In genomic region chrX:108131471-108131870, GRCh38 we compare ENCODE assay signal across 15 cellular contexts. TPM values are rescaled to one million over a fixed set of nuclear protein-coding genes. Genes with fewer than 3 reads are reported as not detected.
DNase-seq lines count a peak whose midpoint lies in the region; ATAC-seq, FAIRE-seq and TF ChIP-seq lines count a peak whose summit lies in the region.
"Had no signal": no experiment of that assay in that cellular context is flagged by ENCODE, and none has a peak within 500 bp of the region (broad histone marks: within the 10 kb centered on the region; RNA-seq: fewer than 3 reads in every experiment).

No MANE protein-coding gene starts in this region.

- H3K9me3 ChIP-seq in IMR-90 (ENCODE audit: control insufficient read depth, insufficient read depth, low read length) (no peaks in the 10 kb centered on the region), K562 (replicated peaks; ENCODE audit: control insufficient read depth, insufficient read depth, low read depth, low read length) (no peaks in the 10 kb centered on the region), ascending aorta (no peaks in the 10 kb centered on the region)
- H3K9me3 ChIP-seq: adrenal gland had no signal

- no peak for ATAC-seq in IMR-90 (ENCODE audit: low read depth)
- ATAC-seq in K562: no peak
- ATAC-seq: sciatic nerve had no signal

- WGBS in IMR-90 (ENCODE audit: extremely low coverage in 2 of 2, insufficient read length in 1 of 2), 2 experiments: no CpG with 5 or more reads among the region's 2 CpGs
- 0% methylated on average over 2 of the region's 2 CpGs for WGBS in K562 (ENCODE audit: insufficient coverage, low coverage, missing lambda C conversion rate)

- H3K14ac ChIP-seq in IMR-90 (replicated peaks; ENCODE audit: low read depth, low read length): no peak overlapping the region

- H2AK5ac ChIP-seq in IMR-90 (ENCODE audit: low read depth, low read length): no peak overlapping the region

- H2AFZ ChIP-seq in IMR-90 (replicated peaks; ENCODE audit: low read length, poor library complexity) (no peak overlapping the region), K562 (ENCODE audit: low read depth, low read length) (no peak overlapping the region)

- no peak overlapping the region for H3K56ac ChIP-seq in IMR-90 (ENCODE audit: extremely low read depth, insufficient read depth, low read length)

- H3K79me1 ChIP-seq in IMR-90 (ENCODE audit: low read depth in 1 of 2, low read length in 2 of 2): no peaks in the 10 kb centered on the region

- TF ChIP-seq POLR2A in IMR-90 (IDR thresholded peaks at IDR 0.05; ENCODE audit: low read depth, low read length): no peak
- no peak for TF ChIP-seq POLR2A in K562 (conservative IDR thresholded peaks at IDR 0.05)
- no peak for TF ChIP-seq POLR2A in GM12892 (IDR thresholded peaks at IDR 0.05; ENCODE audit: low read depth, low read length)

- H2BK120ac ChIP-seq in IMR-90 (ENCODE audit: low read depth, low read length): no peak overlapping the region

- no peak for TF ChIP-seq CTCF in IMR-90 (conservative IDR thresholded peaks at IDR 0.05; ENCODE audit: low read depth, low read length)
- no peak for TF ChIP-seq CTCF in K562 (IDR thresholded peaks at IDR 0.05 in 2 of 3, conservative IDR thresholded peaks at IDR 0.05 in 1 of 3; ENCODE audit: insufficient read depth in 2 of 3, low read depth in 1 of 3, low read length in 3 of 3)
- no peak for TF ChIP-seq CTCF in ascending aorta (IDR thresholded peaks at IDR 0.05)

- no peak overlapping the region for H2BK20ac ChIP-seq in IMR-90 (ENCODE audit: low read depth, low read length)

- intact Hi-C loops in IMR-90 (cut with micrococcal nuclease): no loop called here
- intact Hi-C loops in K562 (cut with micrococcal nuclease): no loop called here
- intact Hi-C loops in ascending aorta (cut with DNase I): no loop called here

- DNase-seq in Caki2 (ENCODE audit: low read depth) (peak; percentile 12), IMR-90 (peak; percentile 42), K562 (ENCODE audit: extremely low read depth in 1 of 4, low spot score in 3 of 4) (peak in 2 of 4 experiments; percentile 5 to 13), kidney glomerular epithelial cell (lab: John Stamatoyannopoulos, UW) (peak; percentile 12), anterior cingulate cortex (lab: John Stamatoyannopoulos, UW) (no peak), ascending aorta (ENCODE audit: low spot score in 2 of 2) (no peak), GM12892 (ENCODE audit: insufficient read length) (no peak), islet precursor cell (no peak)
- DNase-seq: adrenal gland; COR-L47; mammary epithelial cell; NCI-H510A; stimulated activated CD4-positive, alpha-beta T cell treated with anti-CD3 and anti-CD28 coated beads, Interleukin-2, amount 100 ng/mL, for 24 hours; substantia nigra had no signal

- H3K9me1 ChIP-seq in IMR-90 (ENCODE audit: insufficient read depth, low read length) (no peaks in the 10 kb centered on the region), K562 (ENCODE audit: control insufficient read depth, insufficient read depth, low read length) (no peaks in the 10 kb centered on the region)

- H4K5ac ChIP-seq in IMR-90 (ENCODE audit: low read depth, low read length): no peak overlapping the region

- H3K4me1 ChIP-seq in IMR-90 (ENCODE audit: control insufficient read depth, insufficient read depth, low read length): no peaks in the 10 kb centered on the region
- H3K4me1 ChIP-seq in K562 (replicated peaks in 1 of 2; ENCODE audit: control insufficient read depth in 2 of 2, insufficient read depth in 2 of 2, low read length in 2 of 2): peaks cover 0 to 2% of the 10 kb centered on the region in 2 experiments; a peak in 2 of 5 replicates
- no peaks in the 10 kb centered on the region for H3K4me1 ChIP-seq in ascending aorta
- H3K4me1 ChIP-seq: adrenal gland had no signal

- H3K27ac ChIP-seq in IMR-90 (ENCODE audit: insufficient read depth, low read length): no peak overlapping the region
- H3K27ac ChIP-seq in K562 (ENCODE audit: extremely low read depth, low read depth, low read length): no peak overlapping the region
- no peak overlapping the region for H3K27ac ChIP-seq in ascending aorta

- H3K23ac ChIP-seq in IMR-90 (ENCODE audit: low read depth, low read length): no peak overlapping the region

- no peak overlapping the region for H4K91ac ChIP-seq in IMR-90 (ENCODE audit: insufficient read depth, low read depth, low read length)

- H2BK15ac ChIP-seq in IMR-90 (ENCODE audit: low read depth, low read length): no peak overlapping the region

- H3K4me2 ChIP-seq in IMR-90 (ENCODE audit: low read depth, low read length) (no peak overlapping the region), K562 (ENCODE audit: insufficient read depth, low read length) (no peak overlapping the region)

- in situ Hi-C loops in Caki2 (cut with HindIII; ENCODE audit: low pct_unique_long_range_greater_than_20kb, low sequenced_read_pairs): no loop called here
- in situ Hi-C loops in IMR-90 (cut with MboI; ENCODE audit: low sequenced_read_pairs): no loop called here
- in situ Hi-C loops in K562 (cut with MboI): no loop called here

- BruUV-seq in IMR-90 (replicated peaks; lab: Mats Ljungman, UMichigan) (no TSS peak), K562 (replicated peaks; lab: Mats Ljungman, UMichigan) (no TSS peak)

- no peak overlapping the region for H4K8ac ChIP-seq in IMR-90 (ENCODE audit: low read depth in 2 of 2, low read length in 2 of 2)

- no peaks in the 10 kb centered on the region; the same call in 1 of the 2 replicates for H3K36me3 ChIP-seq in IMR-90 (ENCODE audit: control insufficient read depth, insufficient read depth, low read length)
- H3K36me3 ChIP-seq in K562 (ENCODE audit: control insufficient read depth, insufficient read depth, low read length): peaks cover 6% of the 10 kb centered on the region; the same call in 2 of the 3 replicates
- no peaks in the 10 kb centered on the region for H3K36me3 ChIP-seq in ascending aorta
- H3K36me3 ChIP-seq: adrenal gland had no signal

- dilution Hi-C loops in IMR-90 (cut with HindIII; ENCODE audit: low sequenced_read_pairs, unreplicated experiment): no loop called here

- no peak overlapping the region for H3K4ac ChIP-seq in IMR-90 (ENCODE audit: low read depth, low read length)

- no peak overlapping the region for H3K4me3 ChIP-seq in IMR-90 (ENCODE audit: insufficient read depth, low read depth, low read length)
- no peak overlapping the region for H3K4me3 ChIP-seq in K562
- H3K4me3 ChIP-seq in ascending aorta: no peak overlapping the region
- H3K4me3 ChIP-seq: adrenal gland had no signal

- no peaks in the 10 kb centered on the region for H4K20me1 ChIP-seq in IMR-90 (ENCODE audit: insufficient read depth, low read length)
- no peaks in the 10 kb centered on the region for H4K20me1 ChIP-seq in K562 (replicated peaks; ENCODE audit: control insufficient read depth, insufficient read depth, low read length)

- FAIRE-seq in K562 (lab: Jason Lieb, UNC) (no peak), GM12892 (lab: Jason Lieb, UNC) (no peak)

- H2BK5ac ChIP-seq in IMR-90 (ENCODE audit: low read depth, low read length, poor library complexity, severe bottlenecking): no peak overlapping the region

- CTCF ChIA-PET in IMR-90 (lab: Yijun Ruan, JAX): interaction anchor here (0.6 kb wide), 1 partner anchor 46 kb away, joined by 5 read pairs; no protein-coding TSS in a partner anchor
- CTCF ChIA-PET in K562 (lab: Yijun Ruan, JAX; ENCODE audit: low intra/inter-chr PET ratio): no interaction called here

- no peaks in the 10 kb centered on the region for H3K79me2 ChIP-seq in K562 (ENCODE audit: control insufficient read depth, insufficient read depth, low read length)

- H3K27me3 ChIP-seq in IMR-90 (ENCODE audit: control insufficient read depth, insufficient read depth, low read length): no peaks in the 10 kb centered on the region
- no peaks in the 10 kb centered on the region for H3K27me3 ChIP-seq in K562 (ENCODE audit: control insufficient read depth in 2 of 2, insufficient read depth in 2 of 2, low read length in 2 of 2)
- H3K27me3 ChIP-seq in ascending aorta: no peaks in the 10 kb centered on the region
- H3K27me3 ChIP-seq: adrenal gland had no signal

- POLR2A ChIA-PET in IMR-90 (lab: Charles Lee; ENCODE audit: unreplicated experiment) (no interaction called here), K562 (lab: Yijun Ruan, JAX) (interaction anchor here (0.6 to 1.2 kb wide), 2 partner anchors 11 to 757 kb away, joined by 3 to 6 read pairs; no protein-coding TSS in a partner anchor)

- no peak for TF ChIP-seq RAD21 in IMR-90 (IDR thresholded peaks at IDR 0.05; ENCODE audit: low read length)
- no peak for TF ChIP-seq RAD21 in K562 (CRISPR knock-in tag; conservative IDR thresholded peaks at IDR 0.05 in 1 of 2, IDR thresholded peaks at IDR 0.05 in 1 of 2)

- H3K9ac ChIP-seq in IMR-90 (ENCODE audit: low read depth, low read length) (no peak overlapping the region), K562 (ENCODE audit: insufficient read depth in 1 of 2, low read depth in 2 of 2, low read length in 2 of 2) (no peak overlapping the region)

- TF ChIP-seq EP300 in K562 (IDR thresholded peaks at IDR 0.05; ENCODE audit: low read length): no peak; the same call in 1 of the 2 replicates

- no peak overlapping the region for H3K18ac ChIP-seq in IMR-90 (ENCODE audit: low read depth, low read length)

- H2AK9ac ChIP-seq in IMR-90 (replicated peaks; ENCODE audit: low read depth, low read length, poor library complexity): no peak overlapping the region

RNA-seq across cellular contexts. Expression of gene ATG4A, which starts 39.9 kb away (rescaled TPM):
- 0.70 and 9.0 TPM in 2 replicates for total RNA-seq in Caki2 (2014; rRNA removed; shearing (Covaris generic); ENCODE audit: low replicate concordance)
- total RNA-seq in IMR-90 (2012; rRNA removed): 13.6 and 14.7 TPM in 2 replicates
- polyA plus RNA-seq in IMR-90 (2012; rRNA removed): 6.3 and 8.2 TPM in 2 replicates
- polyA plus RNA-seq in IMR-90 (2012; cell fraction: cytosol; rRNA removed): 1.5 and 2.1 TPM in 2 replicates
- 0.92 and 8.8 TPM in 2 replicates for polyA plus RNA-seq in IMR-90 (2012; cell fraction: nucleus; rRNA removed; ENCODE audit: low replicate concordance)
- 3.5 and 9.5 TPM in 2 replicates for total RNA-seq in K562 (2011; cell fraction: chromatin; rRNA removed; ENCODE audit: low replicate concordance)
- 2.0 and 3.3 TPM in 2 replicates for total RNA-seq in K562 (2011; cell fraction: nucleolus; rRNA removed)
- total RNA-seq in K562 (2011; cell fraction: nucleoplasm; rRNA removed): 4.2 and 5.1 TPM in 2 replicates
- 7.3 and 7.5 TPM in 2 replicates for total RNA-seq in K562 (2014; rRNA removed)
- total RNA-seq in K562 (2014; rRNA removed; fragmentation: Illumina TruSeq; extraction: Trizol): 16.6 and 17.9 TPM in 2 replicates
- 12.2 and 12.3 TPM in 2 replicates for total RNA-seq in K562 (2015; rRNA removed; fragmentation: Illumina TruSeq; extraction: Trizol)
- 12.1 and 12.3 TPM in 2 replicates for total RNA-seq in K562 (2021)
- polyA plus RNA-seq in K562 (2011; rRNA removed): 13.9 and 20.4 TPM in 2 replicates
- polyA plus RNA-seq in K562 (2011; cell fraction: cytosol; rRNA removed): 5.9 and 10.5 TPM in 2 replicates
- 6.9 and 10.8 TPM in 2 replicates for polyA plus RNA-seq in K562 (2011; cell fraction: nucleus; rRNA removed)
- polyA plus RNA-seq in K562 (2012): 10.2 and 17.4 TPM in 2 replicates
- 19.8 and 23.9 TPM in 2 replicates for polyA plus RNA-seq in K562 (2014; fragmentation: Illumina TruSeq; extraction: Trizol)
- polyA plus RNA-seq in K562 (2014; fragmentation: Nextera tagmentation; extraction: Ambion mirVana): 10 to 100 TPM; 16.9 to 24.5 TPM
- polyA plus RNA-seq in K562 (2014; rRNA removed): 11.1 and 12.4 TPM in 2 replicates
- 13.7 and 14.4 TPM in 2 replicates for polyA minus RNA-seq in K562 (2011; rRNA and poly(A)+ RNA removed)
- polyA minus RNA-seq in K562 (2011; cell fraction: cytosol; rRNA and poly(A)+ RNA removed): 2.4 and 7.4 TPM in 2 replicates
- 3.6 and 6.2 TPM in 2 replicates for polyA minus RNA-seq in K562 (2011; cell fraction: nucleus; rRNA and poly(A)+ RNA removed)
- total RNA-seq in ascending aorta: 15.0 TPM
- polyA plus RNA-seq in GM12892 (2012; ENCODE audit: missing spikeins): 11.0 TPM

RNA-seq across cellular contexts. Expression of gene PSMD10, which starts 40.1 kb away (rescaled TPM):
- 91.7 and 126 TPM in 2 replicates for total RNA-seq in Caki2 (2014; rRNA removed; shearing (Covaris generic); ENCODE audit: low replicate concordance)
- total RNA-seq in IMR-90 (2012; rRNA removed): 122 TPM in 2 replicates
- polyA plus RNA-seq in IMR-90 (2012; rRNA removed): 56.3 and 62.0 TPM in 2 replicates
- 19.3 and 28.3 TPM in 2 replicates for polyA plus RNA-seq in IMR-90 (2012; cell fraction: cytosol; rRNA removed)
- 3.8 and 22.6 TPM in 2 replicates for polyA plus RNA-seq in IMR-90 (2012; cell fraction: nucleus; rRNA removed; ENCODE audit: low replicate concordance)
- 10.0 and 18.6 TPM in 2 replicates for total RNA-seq in K562 (2011; cell fraction: chromatin; rRNA removed; ENCODE audit: low replicate concordance)
- 7.9 and 9.2 TPM in 2 replicates for total RNA-seq in K562 (2011; cell fraction: nucleolus; rRNA removed)
- total RNA-seq in K562 (2011; cell fraction: nucleoplasm; rRNA removed): 18.0 and 19.0 TPM in 2 replicates
- 43.3 and 47.8 TPM in 2 replicates for total RNA-seq in K562 (2014; rRNA removed)
- 70.4 and 76.0 TPM in 2 replicates for total RNA-seq in K562 (2014; rRNA removed; fragmentation: Illumina TruSeq; extraction: Trizol)
- total RNA-seq in K562 (2015; rRNA removed; fragmentation: Illumina TruSeq; extraction: Trizol): 47.0 and 50.6 TPM in 2 replicates
- 55.2 and 58.0 TPM in 2 replicates for total RNA-seq in K562 (2021)
- 110 and 113 TPM in 2 replicates for polyA plus RNA-seq in K562 (2011; rRNA removed)
- polyA plus RNA-seq in K562 (2011; cell fraction: cytosol; rRNA removed): 41.3 and 101 TPM in 2 replicates
- polyA plus RNA-seq in K562 (2011; cell fraction: nucleus; rRNA removed): 13.8 and 33.1 TPM in 2 replicates
- 77.5 and 80.6 TPM in 2 replicates for polyA plus RNA-seq in K562 (2012)
- polyA plus RNA-seq in K562 (2014; fragmentation: Illumina TruSeq; extraction: Trizol): 58.4 and 71.9 TPM in 2 replicates
- 100 to 1,000 TPM; 154 to 163 TPM for polyA plus RNA-seq in K562 (2014; fragmentation: Nextera tagmentation; extraction: Ambion mirVana)
- polyA plus RNA-seq in K562 (2014; rRNA removed): 61.3 and 69.8 TPM in 2 replicates
- polyA minus RNA-seq in K562 (2011; rRNA and poly(A)+ RNA removed): 64.9 and 76.6 TPM in 2 replicates
- polyA minus RNA-seq in K562 (2011; cell fraction: cytosol; rRNA and poly(A)+ RNA removed): 16.5 and 22.9 TPM in 2 replicates
- 8.3 and 15.1 TPM in 2 replicates for polyA minus RNA-seq in K562 (2011; cell fraction: nucleus; rRNA and poly(A)+ RNA removed)
- 11.5 TPM for total RNA-seq in ascending aorta
- 72.1 TPM for polyA plus RNA-seq in GM12892 (2012; ENCODE audit: missing spikeins)

Comparison
In these comparisons a context has a peak if more than half of its experiments do, and no peak if none do; other contexts are left out.
1. DNase-seq: peak in Caki2 (single experiment), IMR-90 (single experiment) and kidney glomerular epithelial cell (single experiment); none in anterior cingulate cortex (0 of 58), ascending aorta (0 of 2), GM12892 (single experiment) and islet precursor cell (single experiment).